20 cellular contexts compared by ENCODE assay signal in the genomic region with DNA sequence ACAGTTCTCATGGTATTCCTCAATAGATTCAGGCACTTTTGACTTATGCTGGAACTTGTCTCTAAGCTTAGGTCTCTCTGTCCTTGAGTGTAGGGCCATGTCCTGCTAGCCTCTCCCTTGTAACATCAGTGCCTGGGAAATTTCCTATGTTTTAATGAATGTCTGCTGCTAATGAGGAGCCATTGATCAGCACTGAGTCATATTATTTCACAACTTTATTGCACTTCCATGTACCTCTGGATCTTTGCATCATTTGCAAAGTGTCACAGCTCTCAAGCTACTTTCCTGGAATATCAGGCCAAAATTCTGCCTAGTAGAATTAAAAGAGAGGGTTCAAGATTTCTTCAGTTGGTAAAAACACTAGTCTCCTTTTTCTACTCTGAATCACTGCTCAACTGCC.
DNase-seq lines count a peak whose midpoint lies in the region; ATAC-seq, FAIRE-seq and TF ChIP-seq lines count a peak whose summit lies in the region.
"Had no signal": no experiment of that assay in that cellular context is flagged by ENCODE, and none has a peak within 500 bp of the region (broad histone marks: within the 10 kb centered on the region; RNA-seq: fewer than 3 reads in every experiment).

No MANE protein-coding gene starts in this region.

- H3K27me3 ChIP-seq in ACC112 (ENCODE audit: insufficient read depth, low read length), result no peaks in the 10 kb centered on the region
- H3K27me3 ChIP-seq in adrenal gland, result no peaks in the 10 kb centered on the region
- no peaks in the 10 kb centered on the region for H3K27me3 ChIP-seq in pancreas
- H3K27me3 ChIP-seq: MG63, upper lobe of right lung had no signal

- FAIRE-seq in pancreas (lab: Jason Lieb, UNC), result no peak
- FAIRE-seq: frontal cortex had no signal

- intact Hi-C loops in adrenal gland (cut with DNase I) (no loop called here), pancreas (cut with DNase I) (loop anchor here in 1 of 3 donors (10.0 kb wide), 1 partner anchor 63 kb away; no protein-coding TSS in a partner anchor)

- no peak for TF ChIP-seq POLR2A in adrenal gland (IDR thresholded peaks at IDR 0.05)

- H3K27me3 Mint-ChIP-seq in T-helper 2 cell treated with Interferon-gamma antibody and Interleukin-4, amounts not matched to agents 5 μg/mL and 100 μg/mL, for 36 hours (ENCODE audit: low read depth), result peaks cover 8% of the 10 kb centered on the region
- H3K27me3 Mint-ChIP-seq: stimulated activated naive CD8-positive, alpha-beta T cell treated with anti-CD3 and anti-CD28 coated beads, Interleukin-15, amount 100 ng/mL, for 72 hours had no signal

- TF ChIP-seq CTCF in adrenal gland (IDR thresholded peaks at IDR 0.05), result no peak
- TF ChIP-seq CTCF in fibroblast of mammary gland (conservative IDR thresholded peaks at IDR 0.05; ENCODE audit: control insufficient read depth, insufficient read depth, low read depth, low read length), result no peak
- TF ChIP-seq CTCF in pancreas (IDR thresholded peaks at IDR 0.05), result no peak

- no peaks in the 10 kb centered on the region for H3K9me3 Mint-ChIP-seq in T-helper 2 cell treated with Interferon-gamma antibody and Interleukin-4, amounts not matched to agents 5 μg/mL and 100 μg/mL, for 36 hours
- H3K9me3 Mint-ChIP-seq: natural killer cell; stimulated activated naive CD8-positive, alpha-beta T cell treated with anti-CD3 and anti-CD28 coated beads, Interleukin-15, amount 100 ng/mL, for 72 hours had no signal

- H3K4me3 ChIP-seq in ACC112 (ENCODE audit: low read depth, low read length) (no peak overlapping the region), adrenal gland (no peak overlapping the region), fibroblast of mammary gland (ENCODE audit: control insufficient read depth, low read depth, low read length) (no peak overlapping the region), pancreas (no peak overlapping the region)
- H3K4me3 ChIP-seq: MG63, upper lobe of right lung had no signal

- no peaks in the 10 kb centered on the region for H3K4me1 Mint-ChIP-seq in T-helper 2 cell treated with Interferon-gamma antibody and Interleukin-4, amounts not matched to agents 5 μg/mL and 100 μg/mL, for 36 hours (ENCODE audit: low read depth)
- H3K4me1 Mint-ChIP-seq: activated CD8-positive, alpha-beta memory T cell treated with anti-CD3 and anti-CD28 coated beads, Interleukin-2, amount 10 ng/mL, durations not matched to agents 7 days and 5 days; natural killer cell; stimulated activated naive CD8-positive, alpha-beta T cell treated with anti-CD3 and anti-CD28 coated beads, Interleukin-15, amount 100 ng/mL, for 72 hours had no signal

- H3K36me3 Mint-ChIP-seq in T-helper 2 cell treated with Interferon-gamma antibody and Interleukin-4, amounts not matched to agents 5 μg/mL and 100 μg/mL, for 36 hours (ENCODE audit: low read depth), result no peaks in the 10 kb centered on the region
- H3K36me3 Mint-ChIP-seq: activated CD8-positive, alpha-beta memory T cell treated with anti-CD3 and anti-CD28 coated beads, Interleukin-2, amount 10 ng/mL, durations not matched to agents 7 days and 5 days; natural killer cell had no signal

- H2AFZ ChIP-seq in ACC112 (ENCODE audit: low read length, unreplicated experiment), result no peak overlapping the region

- peak in 1 of 7 donors; percentile 29 for DNase-seq in adrenal gland
- peak; percentile 63 for DNase-seq in fibroblast of mammary gland (ENCODE audit: low read depth)
- DNase-seq in pancreas, result no peak
- DNase-seq in NCI-H1930 (lab: John Stamatoyannopoulos, UW), result no peak
- no peak for DNase-seq in NCI-H1694 treated with DMSO at 0.1 percent for 48 hours (lab: John Stamatoyannopoulos, UW)
- no peak for DNase-seq in T-helper 2 cell treated with Interferon-gamma antibody and Interleukin-4, amounts not matched to agents 5 μg/mL and 100 μg/mL, for 36 hours (ENCODE audit: low spot score)
- DNase-seq: activated CD4-positive, alpha-beta T cell treated with anti-CD3 and anti-CD28 coated beads for 48 hours; activated CD8-positive, alpha-beta memory T cell treated with anti-CD3 and anti-CD28 coated beads, Interleukin-2, amount 10 ng/mL, durations not matched to agents 7 days and 5 days; dermis blood vessel endothelial cell; MG63; natural killer cell; NCI-H1436 treated with DMSO at 0.1 percent for 48 hours; NCI-H526 treated with DMSO at 0.1 percent for 48 hours; Right ventricle myocardium superior; stimulated activated CD4-positive, alpha-beta T cell treated with anti-CD3 and anti-CD28 coated beads, Interleukin-4, amount 100 ng/mL, for 1 hour; stimulated activated naive CD8-positive, alpha-beta T cell treated with anti-CD3 and anti-CD28 coated beads, Interleukin-15, amount 100 ng/mL, for 72 hours; upper lobe of right lung had no signal

- H3K9me3 ChIP-seq in adrenal gland (replicated peaks in 1 of 3), result no peaks in the 10 kb centered on the region
- H3K9me3 ChIP-seq in pancreas, result no peaks in the 10 kb centered on the region
- H3K9me3 ChIP-seq: MG63, upper lobe of right lung had no signal

- H3K79me2 ChIP-seq in ACC112 (ENCODE audit: control insufficient read depth, insufficient read depth, low read length, unreplicated experiment), result peaks cover 5% of the 10 kb centered on the region

- no peaks in the 10 kb centered on the region for H3K36me3 ChIP-seq in ACC112 (ENCODE audit: insufficient read depth, low read length)
- no peaks in the 10 kb centered on the region for H3K36me3 ChIP-seq in adrenal gland (replicated peaks in 1 of 2)
- H3K36me3 ChIP-seq in pancreas, result no peaks in the 10 kb centered on the region
- H3K36me3 ChIP-seq: MG63, upper lobe of right lung had no signal

- no peak overlapping the region for H3K4me3 Mint-ChIP-seq in T-helper 2 cell treated with Interferon-gamma antibody and Interleukin-4, amounts not matched to agents 5 μg/mL and 100 μg/mL, for 36 hours
- H3K4me3 Mint-ChIP-seq: activated CD8-positive, alpha-beta memory T cell treated with anti-CD3 and anti-CD28 coated beads, Interleukin-2, amount 10 ng/mL, durations not matched to agents 7 days and 5 days; natural killer cell; stimulated activated naive CD8-positive, alpha-beta T cell treated with anti-CD3 and anti-CD28 coated beads, Interleukin-15, amount 100 ng/mL, for 72 hours had no signal

- no peak for ATAC-seq in pancreas
- no peak for ATAC-seq in GM19023 (IDR thresholded peaks at IDR 0.05; ENCODE audit: unreplicated experiment)
- ATAC-seq: activated CD8-positive, alpha-beta memory T cell treated with anti-CD3 and anti-CD28 coated beads, Interleukin-2, amount 10 ng/mL, durations not matched to agents 7 days and 5 days; natural killer cell; stimulated activated naive CD8-positive, alpha-beta T cell treated with anti-CD3 and anti-CD28 coated beads, Interleukin-15, amount 100 ng/mL, for 72 hours; upper lobe of right lung had no signal

- H3K27ac ChIP-seq in ACC112 (ENCODE audit: low read depth, low read length) (peak overlapping the region; percentile 41), adrenal gland (peak overlapping the region in 3 of 5 donors; percentile 13 to 35 (median 13)), pancreas (peak overlapping the region; percentile 41 to 92 (median 72))
- H3K27ac ChIP-seq: upper lobe of right lung had no signal

- H3K27ac Mint-ChIP-seq in T-helper 2 cell treated with Interferon-gamma antibody and Interleukin-4, amounts not matched to agents 5 μg/mL and 100 μg/mL, for 36 hours, result no peak overlapping the region
- H3K27ac Mint-ChIP-seq: activated CD8-positive, alpha-beta memory T cell treated with anti-CD3 and anti-CD28 coated beads, Interleukin-2, amount 10 ng/mL, durations not matched to agents 7 days and 5 days; natural killer cell; stimulated activated naive CD8-positive, alpha-beta T cell treated with anti-CD3 and anti-CD28 coated beads, Interleukin-15, amount 100 ng/mL, for 72 hours had no signal

- H3K4me1 ChIP-seq in ACC112 (ENCODE audit: control insufficient read depth, insufficient read depth, low read length, unreplicated experiment) (peaks cover 29% of the 10 kb centered on the region), adrenal gland (replicated peaks in 1 of 2) (peaks cover 0 to 12% of the 10 kb centered on the region in 2 donors), pancreas (peaks cover 46 to 63% (median 48%) of the 10 kb centered on the region in 3 donors)

Comparison
In these comparisons a context has a peak if more than half of its experiments do, and no peak if none do; other contexts are left out.
1. H3K27ac ChIP-seq: peak in every context shown above with its lines; median percentile 72 in pancreas; 41 in ACC112; 13 in adrenal gland.